1 cellular context compared by ENCODE assay signal in the genomic region with DNA sequence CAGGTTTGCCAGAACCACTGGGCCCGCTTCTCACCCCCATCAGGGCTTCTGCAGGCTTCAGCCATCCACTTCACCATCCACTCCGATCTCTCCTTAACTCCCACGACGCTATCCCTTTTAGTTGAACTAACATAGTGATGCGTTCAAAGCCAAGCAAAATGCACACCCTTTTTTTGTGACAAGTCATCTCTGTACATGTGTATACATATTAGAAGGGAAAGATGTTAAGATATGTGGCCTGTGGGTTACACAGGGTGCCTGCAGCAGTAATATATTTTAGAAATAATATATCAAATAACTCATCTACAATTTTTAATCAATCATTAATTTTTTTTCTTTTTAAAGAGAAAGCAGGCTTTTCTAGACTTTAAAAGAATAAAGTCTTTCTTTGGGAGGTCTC.
TF ChIP-seq lines count a peak whose summit lies in the region.

No MANE protein-coding gene starts in this region.

TF ChIP-seq in GM12878, 131 proteins besides CTCF, POLR2A, EP300 and RAD21:
- TF ChIP-seq E2F4 (IDR thresholded peaks at IDR 0.05; ENCODE audit: low read depth, low read length) (no peak), NFYA (IDR thresholded peaks at IDR 0.05; ENCODE audit: borderline replicate concordance, low read depth, low read length) (no peak), SP1 (IDR thresholded peaks at IDR 0.05; ENCODE audit: low read depth, low read length) (no peak), MYB (IDR thresholded peaks at IDR 0.05; ENCODE audit: borderline replicate concordance, low read depth, low read length) (no peak), KAT2A (conservative IDR thresholded peaks at IDR 0.05; ENCODE audit: control insufficient read depth, low read depth, low read length) (no peak), EZH2 (IDR thresholded peaks at IDR 0.05; ENCODE audit: borderline replicate concordance, control insufficient read depth, low read depth, low read length) (no peak), SMARCA5 (IDR thresholded peaks at IDR 0.05) (no peak), ELK1 (IDR thresholded peaks at IDR 0.05; ENCODE audit: low read depth, low read length) (no peak), NRF1 (conservative IDR thresholded peaks at IDR 0.05; ENCODE audit: low read depth, low read length) (no peak), YY1 (IDR thresholded peaks at IDR 0.05; ENCODE audit: low read depth, low read length) (no peak), MXI1 (IDR thresholded peaks at IDR 0.05; ENCODE audit: low read depth, low read length) (no peak), EGR1 (IDR thresholded peaks at IDR 0.05; ENCODE audit: borderline replicate concordance in 1 of 2, low read depth in 2 of 2, low read length in 2 of 2) (no peak), WRNIP1 (IDR thresholded peaks at IDR 0.05; ENCODE audit: borderline replicate concordance, low read depth, low read length) (no peak), E2F8 (IDR thresholded peaks at IDR 0.05; ENCODE audit: low read depth, partially characterized antibody) (no peak), CBFB (IDR thresholded peaks at IDR 0.05; ENCODE audit: low read depth) (no peak), HCFC1 (IDR thresholded peaks at IDR 0.05; ENCODE audit: low read length) (no peak)
- TF ChIP-seq, protein P1, sequence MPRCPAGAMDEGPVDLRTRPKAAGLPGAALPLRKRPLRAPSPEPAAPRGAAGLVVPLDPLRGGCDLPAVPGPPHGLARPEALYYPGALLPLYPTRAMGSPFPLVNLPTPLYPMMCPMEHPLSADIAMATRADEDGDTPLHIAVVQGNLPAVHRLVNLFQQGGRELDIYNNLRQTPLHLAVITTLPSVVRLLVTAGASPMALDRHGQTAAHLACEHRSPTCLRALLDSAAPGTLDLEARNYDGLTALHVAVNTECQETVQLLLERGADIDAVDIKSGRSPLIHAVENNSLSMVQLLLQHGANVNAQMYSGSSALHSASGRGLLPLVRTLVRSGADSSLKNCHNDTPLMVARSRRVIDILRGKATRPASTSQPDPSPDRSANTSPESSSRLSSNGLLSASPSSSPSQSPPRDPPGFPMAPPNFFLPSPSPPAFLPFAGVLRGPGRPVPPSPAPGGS (IDR thresholded peaks at IDR 0.05; ENCODE audit: borderline replicate concordance, insufficient read depth, low read depth, low read length, poor library complexity, severe bottlenecking), result no peak
- TF ChIP-seq, protein P2, sequence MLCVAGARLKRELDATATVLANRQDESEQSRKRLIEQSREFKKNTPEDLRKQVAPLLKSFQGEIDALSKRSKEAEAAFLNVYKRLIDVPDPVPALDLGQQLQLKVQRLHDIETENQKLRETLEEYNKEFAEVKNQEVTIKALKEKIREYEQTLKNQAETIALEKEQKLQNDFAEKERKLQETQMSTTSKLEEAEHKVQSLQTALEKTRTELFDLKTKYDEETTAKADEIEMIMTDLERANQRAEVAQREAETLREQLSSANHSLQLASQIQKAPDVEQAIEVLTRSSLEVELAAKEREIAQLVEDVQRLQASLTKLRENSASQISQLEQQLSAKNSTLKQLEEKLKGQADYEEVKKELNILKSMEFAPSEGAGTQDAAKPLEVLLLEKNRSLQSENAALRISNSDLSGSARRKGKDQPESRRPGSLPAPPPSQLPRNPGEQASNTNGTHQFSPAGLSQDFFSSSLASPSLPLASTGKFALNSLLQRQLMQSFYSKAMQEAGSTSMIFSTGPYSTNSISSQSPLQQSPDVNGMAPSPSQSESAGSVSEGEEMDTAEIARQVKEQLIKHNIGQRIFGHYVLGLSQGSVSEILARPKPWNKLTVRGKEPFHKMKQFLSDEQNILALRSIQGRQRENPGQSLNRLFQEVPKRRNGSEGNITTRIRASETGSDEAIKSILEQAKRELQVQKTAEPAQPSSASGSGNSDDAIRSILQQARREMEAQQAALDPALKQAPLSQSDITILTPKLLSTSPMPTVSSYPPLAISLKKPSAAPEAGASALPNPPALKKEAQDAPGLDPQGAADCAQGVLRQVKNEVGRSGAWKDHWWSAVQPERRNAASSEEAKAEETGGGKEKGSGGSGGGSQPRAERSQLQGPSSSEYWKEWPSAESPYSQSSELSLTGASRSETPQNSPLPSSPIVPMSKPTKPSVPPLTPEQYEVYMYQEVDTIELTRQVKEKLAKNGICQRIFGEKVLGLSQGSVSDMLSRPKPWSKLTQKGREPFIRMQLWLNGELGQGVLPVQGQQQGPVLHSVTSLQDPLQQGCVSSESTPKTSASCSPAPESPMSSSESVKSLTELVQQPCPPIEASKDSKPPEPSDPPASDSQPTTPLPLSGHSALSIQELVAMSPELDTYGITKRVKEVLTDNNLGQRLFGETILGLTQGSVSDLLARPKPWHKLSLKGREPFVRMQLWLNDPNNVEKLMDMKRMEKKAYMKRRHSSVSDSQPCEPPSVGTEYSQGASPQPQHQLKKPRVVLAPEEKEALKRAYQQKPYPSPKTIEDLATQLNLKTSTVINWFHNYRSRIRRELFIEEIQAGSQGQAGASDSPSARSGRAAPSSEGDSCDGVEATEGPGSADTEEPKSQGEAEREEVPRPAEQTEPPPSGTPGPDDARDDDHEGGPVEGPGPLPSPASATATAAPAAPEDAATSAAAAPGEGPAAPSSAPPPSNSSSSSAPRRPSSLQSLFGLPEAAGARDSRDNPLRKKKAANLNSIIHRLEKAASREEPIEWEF (IDR thresholded peaks at IDR 0.05; ENCODE audit: insufficient replicate concordance, low read depth, low read length), result no peak
